In genomic region chr7:154339169-154339568, GRCh38 we compare ENCODE assay signal across 14 cellular contexts.
A peak's percentile ranks its signal among the peaks of the same experiment; 100 is the strongest.
DNase-seq lines count a peak whose midpoint lies in the region; ATAC-seq and TF ChIP-seq lines count a peak whose summit lies in the region.
"Had no signal": no experiment of that assay in that cellular context is flagged by ENCODE, and none has a peak within 500 bp of the region (broad histone marks: within the 10 kb centered on the region; RNA-seq: fewer than 3 reads in every experiment).

No MANE protein-coding gene starts in this region.

- DNase-seq in H7 (peak; percentile 34), dorsolateral prefrontal cortex (no peak), left lung (no peak), superior temporal gyrus (ENCODE audit: extremely low spot score) (peak; percentile 46), right atrium auricular region (ENCODE audit: low spot score) (no peak), A673 (ENCODE audit: low spot score) (no peak), NCI-H1694 (lab: John Stamatoyannopoulos, UW) (no peak)
- DNase-seq: BE2C; CD8-positive, alpha-beta T cell; COR-L47; DMS53; H9 had no signal

- no TSS peak for BruUV-seq in A673 (replicated peaks; lab: Mats Ljungman, UMichigan)

- ATAC-seq in left lung (peak; percentile 26), HG03175 (IDR thresholded peaks at IDR 0.05; ENCODE audit: unreplicated experiment) (no peak)
- ATAC-seq: CD8-positive, alpha-beta T cell had no signal

- intact Hi-C loops in dorsolateral prefrontal cortex (cut with DNase I) = no loop called here
- intact Hi-C loops in left lung (cut with DNase I) = no loop called here
- intact Hi-C loops in A673 (cut with micrococcal nuclease; ENCODE audit: unreplicated experiment) = no loop called here

- H3K9me3 ChIP-seq in left lung (no peaks in the 10 kb centered on the region), right atrium auricular region (no peaks in the 10 kb centered on the region), A673 (ENCODE audit: low read depth, low read length, poor library complexity, severe bottlenecking) (peaks cover 5% of the 10 kb centered on the region)
- H3K9me3 ChIP-seq: BE2C had no signal

- H3K27ac ChIP-seq in dorsolateral prefrontal cortex (peak overlapping the region in 49 of 59 donors; percentile 5 to 84 (median 59)), left lung (no peak overlapping the region), right atrium auricular region (no peak overlapping the region), A673 (ENCODE audit: low read depth, low read length, poor library complexity, severe bottlenecking) (no peak overlapping the region)
- H3K27ac ChIP-seq: C4-2B had no signal

- no peaks in the 10 kb centered on the region for H3K27me3 ChIP-seq in H7 (ENCODE audit: control insufficient read depth, insufficient read depth, low read length)
- no peaks in the 10 kb centered on the region for H3K27me3 ChIP-seq in dorsolateral prefrontal cortex
- no peaks in the 10 kb centered on the region for H3K27me3 ChIP-seq in left lung
- no peaks in the 10 kb centered on the region for H3K27me3 ChIP-seq in right atrium auricular region
- no peaks in the 10 kb centered on the region for H3K27me3 ChIP-seq in A673 (replicated peaks; ENCODE audit: insufficient read depth, low read depth, low read length, poor library complexity)
- H3K27me3 ChIP-seq: BE2C had no signal

- POLR2A ChIA-PET in A673 (lab: Charles Lee; ENCODE audit: low non-redundant PET) = no interaction called here

- H3K36me3 ChIP-seq in H7 (replicated peaks; ENCODE audit: control insufficient read depth, insufficient read depth, low read length) (no peaks in the 10 kb centered on the region), left lung (no peaks in the 10 kb centered on the region), right atrium auricular region (no peaks in the 10 kb centered on the region), A673 (ENCODE audit: insufficient read depth, low read length, poor library complexity, severe bottlenecking) (no peaks in the 10 kb centered on the region)
- H3K36me3 ChIP-seq: BE2C had no signal

- no peak overlapping the region for H3K4me3 ChIP-seq in H7 (ENCODE audit: insufficient read depth, low read depth, low read length)
- H3K4me3 ChIP-seq in dorsolateral prefrontal cortex = peak overlapping the region in 58 of 59 donors; percentile 6 to 66 (median 42)
- no peak overlapping the region for H3K4me3 ChIP-seq in left lung
- H3K4me3 ChIP-seq in right atrium auricular region = no peak overlapping the region
- H3K4me3 ChIP-seq in A673 (ENCODE audit: low read depth, low read length, poor library complexity, severe bottlenecking) = no peak overlapping the region

- TF ChIP-seq CTCF in dorsolateral prefrontal cortex (IDR thresholded peaks at IDR 0.05 in 54 of 56, conservative IDR thresholded peaks at IDR 0.05 in 2 of 56; ENCODE audit: low read depth in 1 of 56, partially characterized antibody in 56 of 56) (no peak), left lung (IDR thresholded peaks at IDR 0.05) (no peak), right atrium auricular region (IDR thresholded peaks at IDR 0.05) (no peak), A673 (conservative IDR thresholded peaks at IDR 0.05; ENCODE audit: low read depth, low read length) (no peak)

- CTCF ChIA-PET in A673 (lab: Charles Lee) = no interaction called here

- H3K4me1 ChIP-seq in left lung (no peaks in the 10 kb centered on the region), right atrium auricular region (no peaks in the 10 kb centered on the region), A673 (ENCODE audit: insufficient read depth, low read length, poor library complexity, severe bottlenecking) (no peaks in the 10 kb centered on the region)
- H3K4me1 ChIP-seq: BE2C had no signal

Comparison
In these comparisons a context has a peak if more than half of its experiments do, and no peak if none do; other contexts are left out.
1. DNase-seq: peak in H7 (single experiment) and superior temporal gyrus (single experiment); none in dorsolateral prefrontal cortex (0 of 10), left lung (0 of 2), right atrium auricular region (single experiment), A673 (single experiment) and NCI-H1694 (single experiment).
2. H3K4me3 ChIP-seq: peak in dorsolateral prefrontal cortex (58 of 59); none in H7 (single experiment), left lung (0 of 2), right atrium auricular region (0 of 2) and A673 (single experiment).
3. H3K27ac ChIP-seq: peak in dorsolateral prefrontal cortex (49 of 59); none in left lung (0 of 2), right atrium auricular region (0 of 2) and A673 (single experiment).